ENCODE assay signal across 23 cellular contexts in genomic region chr20:34880095-34880680, GRCh38. TPM values are rescaled to one million over a fixed set of nuclear protein-coding genes. Genes with fewer than 3 reads are reported as not detected.
DNase-seq lines count a peak whose midpoint lies in the region; ATAC-seq and TF ChIP-seq lines count a peak whose summit lies in the region.
"Had no signal": no experiment of that assay in that cellular context is flagged by ENCODE, and none has a peak within 500 bp of the region (broad histone marks: within the 10 kb centered on the region; RNA-seq: fewer than 3 reads in every experiment).

No MANE protein-coding gene starts in this region.

- H3K4me3 ChIP-seq in mammary epithelial cell (replicated peaks in 1 of 3; ENCODE audit: insufficient read depth in 1 of 3, low read depth in 2 of 3, low read length in 3 of 3) (no peak overlapping the region), breast epithelium (no peak overlapping the region), upper lobe of right lung (peak overlapping the region; percentile 20)
- H3K4me3 ChIP-seq: adrenal gland, GM12878, right lobe of liver had no signal

- WGBS in mammary epithelial cell (ENCODE audit: low coverage, missing lambda C conversion rate): 56% methylated on average over 5 of the region's 5 CpGs

- H3K36me3 ChIP-seq in mammary epithelial cell (ENCODE audit: insufficient read depth, low read length) (peaks cover 22% of the 10 kb centered on the region), breast epithelium (peaks cover 6% of the 10 kb centered on the region), upper lobe of right lung (peaks cover 25% of the 10 kb centered on the region)

- dilution Hi-C loops in mammary epithelial cell (cut with HindIII; ENCODE audit: low sequenced_read_pairs): no loop called here

- H3K27me3 ChIP-seq in mammary epithelial cell (ENCODE audit: insufficient read depth, low read length) (no peaks in the 10 kb centered on the region), breast epithelium (no peaks in the 10 kb centered on the region), upper lobe of right lung (no peaks in the 10 kb centered on the region)
- H3K27me3 ChIP-seq: adrenal gland, brain microvascular endothelial cell, right lobe of liver had no signal

- CTCF ChIA-PET in mammary epithelial cell (lab: Charles Lee; ENCODE audit: low non-redundant PET): interaction anchor here (0.6 kb wide), 1 partner anchor 76 kb away, joined by 4 read pairs; no protein-coding TSS in a partner anchor

- no peak for TF ChIP-seq POLR2A in breast epithelium (IDR thresholded peaks at IDR 0.05)

- intact Hi-C loops in mammary epithelial cell (cut with micrococcal nuclease): no loop called here
- intact Hi-C loops in breast epithelium (cut with DNase I; ENCODE audit: low total_unique reads): no loop called here
- intact Hi-C loops in upper lobe of right lung (cut with DNase I): no loop called here
- intact Hi-C loops in posterior vena cava (cut with DNase I): no loop called here

- in situ Hi-C loops in mammary epithelial cell (cut with MboI; ENCODE audit: low sequenced_read_pairs in 2 of 2): no loop called here

- H3K79me2 ChIP-seq in mammary epithelial cell (ENCODE audit: insufficient read depth, low read length): peaks cover 54% of the 10 kb centered on the region
- H3K79me2 ChIP-seq: parathyroid adenoma had no signal

- no peak overlapping the region for H3K9ac ChIP-seq in mammary epithelial cell (ENCODE audit: insufficient read depth, low read length)
- H3K9ac ChIP-seq: parathyroid adenoma had no signal

- H3K27ac ChIP-seq in mammary epithelial cell (ENCODE audit: insufficient read depth, low read depth, low read length) (no peak overlapping the region), breast epithelium (no peak overlapping the region), upper lobe of right lung (no peak overlapping the region)
- H3K27ac ChIP-seq: adrenal gland, brain microvascular endothelial cell, parathyroid adenoma had no signal

- H3K9me3 ChIP-seq in mammary epithelial cell (replicated peaks; ENCODE audit: insufficient read depth, low read length) (no peaks in the 10 kb centered on the region), breast epithelium (no peaks in the 10 kb centered on the region), upper lobe of right lung (no peaks in the 10 kb centered on the region)
- H3K9me3 ChIP-seq: adrenal gland, right lobe of liver had no signal

- no peak for TF ChIP-seq CTCF in mammary epithelial cell (conservative IDR thresholded peaks at IDR 0.05 in 1 of 2, IDR thresholded peaks at IDR 0.05 in 1 of 2; ENCODE audit: extremely low read depth in 1 of 2, insufficient read depth in 1 of 2, low read depth in 1 of 2, low read length in 2 of 2)
- TF ChIP-seq CTCF in breast epithelium (IDR thresholded peaks at IDR 0.05): no peak
- no peak for TF ChIP-seq CTCF in upper lobe of right lung (IDR thresholded peaks at IDR 0.05)

- ATAC-seq in upper lobe of right lung: no peak
- ATAC-seq: GM12878; right lobe of liver; Right ventricle myocardium inferior; stimulated activated memory B cell treated with anti-CD40 and anti-IgM and Interleukin-4, amounts not matched to agents 10 μg/mL and 1 μg/mL and 100 μg/mL, for 72 hours had no signal

- peak overlapping the region; percentile 29 for H3K4me2 ChIP-seq in mammary epithelial cell (ENCODE audit: insufficient read depth, low read depth, low read length)

- H2AFZ ChIP-seq in mammary epithelial cell (ENCODE audit: low read depth, low read length): no peak overlapping the region
- H2AFZ ChIP-seq: parathyroid adenoma had no signal

- no TSS peak for BruUV-seq in mammary epithelial cell (replicated peaks; lab: Mats Ljungman, UMichigan)

- no peaks in the 10 kb centered on the region for H4K20me1 ChIP-seq in mammary epithelial cell (ENCODE audit: insufficient read depth, low read length)

- DNase-seq in mammary epithelial cell: no peak
- DNase-seq in breast epithelium (ENCODE audit: low spot score in 2 of 2): no peak
- peak; percentile 35 to 59 for DNase-seq in hippocampal formation (lab: John Stamatoyannopoulos, UW)
- peak in 32 of 56 donors; percentile 1 to 45 (median 20) for DNase-seq in nucleus accumbens (lab: John Stamatoyannopoulos, UW)
- DNase-seq in upper lobe of right lung: no peak
- DNase-seq in T-helper 2 cell: no peak
- no peak for DNase-seq in posterior vena cava (ENCODE audit: low spot score)
- DNase-seq in activated CD4-positive, alpha-beta T cell treated with anti-CD3 and anti-CD28 coated beads, Interleukin-2, amount 50 U/mL, for 4 hours: no peak
- DNase-seq: activated CD4-positive, alpha-beta T cell treated with anti-CD3 and anti-CD28 coated beads, Interleukin-2, amount 10 ng/mL, durations not matched to agents 24 days and 14 days; activated T-cell treated with anti-CD3 and anti-CD28 coated beads, Interleukin-2, amount 50 U/mL, for 24 hours; adrenal gland; brain microvascular endothelial cell; CD4-positive, alpha-beta memory T cell; effector CD8-positive, alpha-beta T cell; NCI-H1417; NCI-H2081; NCI-H446; right lobe of liver; stimulated activated CD4-positive, alpha-beta T cell treated with anti-CD3 and anti-CD28 coated beads, Interleukin-4, amount 100 ng/mL, for 4 hours had no signal

- H3K4me1 ChIP-seq in mammary epithelial cell (ENCODE audit: insufficient read depth, low read length): peaks cover 19% of the 10 kb centered on the region
- H3K4me1 ChIP-seq in breast epithelium: no peaks in the 10 kb centered on the region
- peaks cover 13% of the 10 kb centered on the region for H3K4me1 ChIP-seq in upper lobe of right lung

RNA-seq across cellular contexts. Expression of gene ACSS2, which starts 3.8 kb away (rescaled TPM):
- 100 to 1,000 TPM in 1 of 2 donors, 10 to 100 TPM in 1; 79.5 to 103 TPM for total RNA-seq in mammary epithelial cell
- 104 TPM for polyA plus RNA-seq in mammary epithelial cell
- polyA minus RNA-seq in mammary epithelial cell: 396 TPM
- total RNA-seq in breast epithelium: 100 to 1,000 TPM in 1 of 3 donors, 10 to 100 TPM in 2; 70.1 to 137 (median 71.1) TPM
- 146 TPM for total RNA-seq in upper lobe of right lung
- 10 to 100 TPM; 37.4 to 43.1 TPM for total RNA-seq in posterior vena cava

RNA-seq across cellular contexts. Expression of gene GGT7, which starts 7.5 kb away (rescaled TPM):
- total RNA-seq in mammary epithelial cell (10 to 100 TPM; 13.8 to 19.1 TPM), breast epithelium (10 to 100 TPM; 13.1 to 21.8 (median 16.4) TPM), upper lobe of right lung (20.6 TPM), posterior vena cava (10 to 100 TPM; 11.1 to 11.8 TPM)
- 4.5 TPM for polyA plus RNA-seq in mammary epithelial cell
- 6.6 TPM for polyA minus RNA-seq in mammary epithelial cell

RNA-seq across cellular contexts. Expression of gene NCOA6, which starts 54.7 kb away (rescaled TPM):
- total RNA-seq in mammary epithelial cell: 10 to 100 TPM; 12.7 to 24.5 TPM
- polyA plus RNA-seq in mammary epithelial cell: 12.0 TPM
- 19.7 TPM for polyA minus RNA-seq in mammary epithelial cell
- 10 to 100 TPM; 20.0 to 20.6 (median 20.3) TPM for total RNA-seq in breast epithelium
- 27.8 TPM for total RNA-seq in upper lobe of right lung
- total RNA-seq in posterior vena cava: 10 to 100 TPM; 22.0 to 25.0 TPM

Comparison
In these comparisons a context has a peak if more than half of its experiments do, and no peak if none do; other contexts are left out.
1. DNase-seq: peak in hippocampal formation (2 of 2) and nucleus accumbens (32 of 56); none in mammary epithelial cell (single experiment), breast epithelium (0 of 2), upper lobe of right lung (single experiment), T-helper 2 cell (0 of 5), posterior vena cava (single experiment) and activated CD4-positive, alpha-beta T cell treated with anti-CD3 and anti-CD28 coated beads, Interleukin-2, amount 50 U/mL, for 4 hours (0 of 2).